9 cellular contexts compared by ENCODE assay signal in genomic region chr3:151011427-151011826, GRCh38. TPM values are rescaled to one million over a fixed set of nuclear protein-coding genes. Genes with fewer than 3 reads are reported as not detected.
A peak's percentile ranks its signal among the peaks of the same experiment; 100 is the strongest.
DNase-seq lines count a peak whose midpoint lies in the region; ATAC-seq and TF ChIP-seq lines count a peak whose summit lies in the region.
"Had no signal": no experiment of that assay in that cellular context is flagged by ENCODE, and none has a peak within 500 bp of the region (broad histone marks: within the 10 kb centered on the region; RNA-seq: fewer than 3 reads in every experiment).

No MANE protein-coding gene starts in this region.

- H3K4me3 ChIP-seq in epithelial cell of esophagus (ENCODE audit: low read length), result no peak overlapping the region
- H3K4me3 ChIP-seq: adrenal gland had no signal

- TF ChIP-seq CTCF in epithelial cell of esophagus (IDR thresholded peaks at IDR 0.05; ENCODE audit: insufficient read depth, low read depth, low read length, missing control alignments), result no peak

- ATAC-seq in HG03039 (IDR thresholded peaks at IDR 0.05; ENCODE audit: unreplicated experiment) (no peak), HG03135 (IDR thresholded peaks at IDR 0.05; ENCODE audit: unreplicated experiment) (no peak)

- peak; percentile 35 for DNase-seq in DMS 273 (lab: John Stamatoyannopoulos, UW; ENCODE audit: unreplicated experiment)
- no peak for DNase-seq in DMS 273 treated with DMSO at 0.1 percent for 48 hours (lab: John Stamatoyannopoulos, UW)
- DNase-seq in NCI-H446 treated with DMSO at 0.1 percent for 48 hours (lab: John Stamatoyannopoulos, UW), result peak; percentile 21
- DNase-seq in epithelial cell of esophagus (ENCODE audit: low read depth), result peak; percentile 92
- peak; percentile 93 for DNase-seq in renal cortical epithelial cell (ENCODE audit: low read depth)
- no peak for DNase-seq in superior temporal gyrus (ENCODE audit: extremely low spot score)

RNA-seq across cellular contexts. Expression of gene CLRN1, which starts 38.9 kb away (rescaled TPM):
- not detected in 2 replicates for total RNA-seq in renal cortical epithelial cell

Comparison
In these comparisons a context has a peak if more than half of its experiments do, and no peak if none do; other contexts are left out.
1. DNase-seq: peak in DMS 273 (single experiment), NCI-H446 treated with DMSO at 0.1 percent for 48 hours (single experiment), epithelial cell of esophagus (single experiment) and renal cortical epithelial cell (single experiment); none in DMS 273 treated with DMSO at 0.1 percent for 48 hours (single experiment) and superior temporal gyrus (single experiment).